Comparison of ENCODE assay signal across 9 cellular contexts in genomic region chr3:49461443-49462171, GRCh38. TPM values are rescaled to one million over a fixed set of nuclear protein-coding genes. Genes with fewer than 3 reads are reported as not detected.
DNase-seq lines count a peak whose midpoint lies in the region; ATAC-seq and TF ChIP-seq lines count a peak whose summit lies in the region.
"Had no signal": no experiment of that assay in that cellular context is flagged by ENCODE, and none has a peak within 500 bp of the region (broad histone marks: within the 10 kb centered on the region; RNA-seq: fewer than 3 reads in every experiment).

No MANE protein-coding gene starts in this region.

- WGBS in SK-N-SH (ENCODE audit: low lambda C conversion rate) = 76% methylated on average over 1 of the region's 1 CpG

- no peaks in the 10 kb centered on the region for H3K27me3 ChIP-seq in SK-N-SH (ENCODE audit: insufficient read depth)

- peak; percentile 22 for ATAC-seq in omental fat pad (ENCODE audit: low FRiP score)

- DNase-seq in ELR (ENCODE audit: low read depth) (peak; percentile 19), SK-N-SH (no peak), fibroblast of pulmonary artery (ENCODE audit: low read depth) (peak; percentile 51), omental fat pad (ENCODE audit: low spot score) (no peak), COLO668 (lab: John Stamatoyannopoulos, UW; ENCODE audit: unreplicated experiment) (no peak), NCI-H2081 (lab: John Stamatoyannopoulos, UW) (no peak)
- no peak for DNase-seq in activated CD4-positive, alpha-beta T cell treated with anti-CD3 and anti-CD28 coated beads for 1 hour
- DNase-seq in stimulated activated CD4-positive, alpha-beta T cell treated with anti-CD3 and anti-CD28 coated beads, Interleukin-4, amount 100 ng/mL, for 1 hour = no peak
- DNase-seq: Karpas-422 had no signal

- CTCF ChIA-PET in SK-N-SH (lab: Yijun Ruan, JAX) = interaction anchor here (1.5 to 5.1 kb wide), 2 partner anchors 12 to 474 kb away, joined by 4 to 39 read pairs; no protein-coding TSS in a partner anchor

- H3K4me3 ChIP-seq in SK-N-SH (ENCODE audit: low read depth in 2 of 2, low read length in 1 of 2) (no peak overlapping the region), fibroblast of pulmonary artery (replicated peaks; ENCODE audit: low read depth, low read length) (no peak overlapping the region)

- no peaks in the 10 kb centered on the region for H3K9me3 ChIP-seq in SK-N-SH

- H3K4me2 ChIP-seq in SK-N-SH = no peak overlapping the region

- H3K4me1 ChIP-seq in SK-N-SH (ENCODE audit: control insufficient read depth in 1 of 2, insufficient read depth in 2 of 2, low read depth in 1 of 2, low read length in 1 of 2) = peaks cover 6 to 8% of the 10 kb centered on the region in 2 experiments; a peak in 2 of 4 replicates

- no peak for TF ChIP-seq RAD21 in SK-N-SH (IDR thresholded peaks at IDR 0.05; ENCODE audit: low read length)

- TF ChIP-seq EP300 in SK-N-SH (IDR thresholded peaks at IDR 0.05; ENCODE audit: borderline replicate concordance in 1 of 2, low read depth in 1 of 2, low read length in 1 of 2) = no peak

- H3F3A ChIP-seq in SK-N-SH (replicated peaks; ENCODE audit: insufficient read depth) = no peaks in the 10 kb centered on the region

- H3K9me2 ChIP-seq in SK-N-SH = no peaks in the 10 kb centered on the region

- H3K79me2 ChIP-seq in SK-N-SH (ENCODE audit: insufficient read depth) = no peaks in the 10 kb centered on the region

- H3K27ac ChIP-seq in SK-N-SH (ENCODE audit: low read depth in 2 of 2, low read length in 1 of 2) = no peak overlapping the region

- TF ChIP-seq CTCF in SK-N-SH (IDR thresholded peaks at IDR 0.05) (no peak), fibroblast of pulmonary artery (IDR thresholded peaks at IDR 0.05; ENCODE audit: low read length, missing control alignments) (no peak), omental fat pad (IDR thresholded peaks at IDR 0.05) (no peak)

- no peaks in the 10 kb centered on the region for H3K36me3 ChIP-seq in SK-N-SH (replicated peaks in 1 of 2; ENCODE audit: control insufficient read depth in 1 of 2, insufficient read depth in 2 of 2, low read length in 1 of 2)

- H3K9ac ChIP-seq in SK-N-SH = peak overlapping the region; percentile 19; the same call in 1 of the 2 replicates

- H2AFZ ChIP-seq in SK-N-SH (ENCODE audit: low read depth) = peak overlapping the region; percentile 78; the same call in 1 of the 2 replicates

- H4K20me1 ChIP-seq in SK-N-SH (ENCODE audit: insufficient read depth) = no peaks in the 10 kb centered on the region

- POLR2A ChIA-PET in SK-N-SH (lab: Yijun Ruan, JAX) = no interaction called here

TF ChIP-seq in SK-N-SH, 30 proteins besides CTCF, POLR2A, EP300 and RAD21:
- TF ChIP-seq TEAD4 (IDR thresholded peaks at IDR 0.05; ENCODE audit: borderline replicate concordance, insufficient read depth) (no peak), RXRA (IDR thresholded peaks at IDR 0.05; ENCODE audit: borderline replicate concordance, low read depth) (no peak)

RNA-seq across cellular contexts. Expression of gene DAG1, which starts 8.5 kb away (rescaled TPM):
- polyA plus RNA-seq in SK-N-SH (2012; rRNA removed) = 50.2 and 54.4 TPM in 2 replicates
- 32.6 and 48.4 TPM in 2 replicates for polyA plus RNA-seq in SK-N-SH (2012; cell fraction: cytosol; rRNA removed)
- polyA plus RNA-seq in SK-N-SH (2012; cell fraction: nucleus; rRNA removed) = 33.9 and 54.3 TPM in 2 replicates
- 10 to 100 TPM; 37.8 to 65.0 (median 44.4) TPM for total RNA-seq in omental fat pad

RNA-seq across cellular contexts. Expression of gene NICN1, which starts 32.5 kb away (rescaled TPM):
- polyA plus RNA-seq in SK-N-SH (2012; rRNA removed) = 38.7 and 56.8 TPM in 2 replicates
- 7.4 and 9.3 TPM in 2 replicates for polyA plus RNA-seq in SK-N-SH (2012; cell fraction: cytosol; rRNA removed)
- polyA plus RNA-seq in SK-N-SH (2012; cell fraction: nucleus; rRNA removed) = 501 and 625 TPM in 2 replicates
- 1 to 10 TPM; 2.7 to 9.4 (median 5.6) TPM for total RNA-seq in omental fat pad

RNA-seq across cellular contexts. Expression of gene AMT, which starts 39.3 kb away (rescaled TPM):
- polyA plus RNA-seq in SK-N-SH (2012; rRNA removed) = 17.6 and 21.3 TPM in 2 replicates
- polyA plus RNA-seq in SK-N-SH (2012; cell fraction: cytosol; rRNA removed) = 1.0 and 2.1 TPM in 2 replicates
- polyA plus RNA-seq in SK-N-SH (2012; cell fraction: nucleus; rRNA removed) = 185 and 225 TPM in 2 replicates
- 1 to 10 TPM; 1.6 to 6.8 (median 3.3) TPM for total RNA-seq in omental fat pad

RNA-seq across cellular contexts. Expression of gene TCTA, which starts 49.4 kb away (rescaled TPM):
- 42.1 and 57.5 TPM in 2 replicates for polyA plus RNA-seq in SK-N-SH (2012; rRNA removed)
- 37.9 and 47.3 TPM in 2 replicates for polyA plus RNA-seq in SK-N-SH (2012; cell fraction: cytosol; rRNA removed)
- polyA plus RNA-seq in SK-N-SH (2012; cell fraction: nucleus; rRNA removed) = 26.5 and 29.9 TPM in 2 replicates
- 10 to 100 TPM; 15.1 to 30.9 (median 24.0) TPM for total RNA-seq in omental fat pad

RNA-seq across cellular contexts. Expression of gene RHOA, which starts 49.8 kb away (rescaled TPM):
- polyA plus RNA-seq in SK-N-SH (2012; rRNA removed) = 221 and 312 TPM in 2 replicates
- polyA plus RNA-seq in SK-N-SH (2012; cell fraction: cytosol; rRNA removed) = 300 and 334 TPM in 2 replicates
- polyA plus RNA-seq in SK-N-SH (2012; cell fraction: nucleus; rRNA removed) = 174 and 183 TPM in 2 replicates
- 100 to 1,000 TPM; 456 to 542 (median 494) TPM for total RNA-seq in omental fat pad

Comparison
In these comparisons a context has a peak if more than half of its experiments do, and no peak if none do; other contexts are left out.
1. DNase-seq: peak in ELR (single experiment) and fibroblast of pulmonary artery (single experiment); none in SK-N-SH (single experiment), omental fat pad (single experiment), activated CD4-positive, alpha-beta T cell treated with anti-CD3 and anti-CD28 coated beads for 1 hour (single experiment), COLO668 (single experiment), NCI-H2081 (0 of 2) and stimulated activated CD4-positive, alpha-beta T cell treated with anti-CD3 and anti-CD28 coated beads, Interleukin-4, amount 100 ng/mL, for 1 hour (single experiment).